20 cellular contexts compared by ENCODE assay signal in genomic region chr1:83097715-83098613, GRCh38.
A peak's percentile ranks its signal among the peaks of the same experiment; 100 is the strongest.
DNase-seq lines count a peak whose midpoint lies in the region; ATAC-seq and TF ChIP-seq lines count a peak whose summit lies in the region.
"Had no signal": no experiment of that assay in that cellular context is flagged by ENCODE, and none has a peak within 500 bp of the region (broad histone marks: within the 10 kb centered on the region; RNA-seq: fewer than 3 reads in every experiment).

No MANE protein-coding gene starts in this region.

- H3K4me1 Mint-ChIP-seq in activated T-cell treated with anti-CD3 and anti-CD28 coated beads, Interleukin-2, amount 50 U/mL, for 72 hours (ENCODE audit: low read depth) = no peaks in the 10 kb centered on the region
- H3K4me1 Mint-ChIP-seq in stimulated activated memory B cell treated with anti-CD40 and anti-IgM and Interleukin-4, amounts not matched to agents 10 μg/mL and 1 μg/mL and 100 μg/mL, for 72 hours = no peaks in the 10 kb centered on the region
- H3K4me1 Mint-ChIP-seq: CD4-positive, alpha-beta memory T cell had no signal

- no peak overlapping the region for H3K4me3 Mint-ChIP-seq in activated T-cell treated with anti-CD3 and anti-CD28 coated beads, Interleukin-2, amount 50 U/mL, for 72 hours
- H3K4me3 Mint-ChIP-seq in stimulated activated memory B cell treated with anti-CD40 and anti-IgM and Interleukin-4, amounts not matched to agents 10 μg/mL and 1 μg/mL and 100 μg/mL, for 72 hours = no peak overlapping the region
- H3K4me3 Mint-ChIP-seq: CD4-positive, alpha-beta memory T cell had no signal

- no peak for DNase-seq in activated T-cell treated with anti-CD3 and anti-CD28 coated beads, Interleukin-2, amount 50 U/mL, for 72 hours
- no peak for DNase-seq in activated T-cell treated with anti-CD3 and anti-CD28 coated beads, Interleukin-2, amount 50 U/mL, for 48 hours
- peak; percentile 15 for DNase-seq in M059J (ENCODE audit: low read depth)
- DNase-seq in epithelial cell of esophagus (ENCODE audit: low read depth) = peak; percentile 15
- DNase-seq in NCI-H2196 (lab: John Stamatoyannopoulos, UW; ENCODE audit: unreplicated experiment) = no peak
- no peak for DNase-seq in H4 (ENCODE audit: low spot score)
- DNase-seq: CD4-positive, alpha-beta memory T cell; H7; Kasumi-1; NCI-H1105; NCI-H1694; NCI-H2081 treated with DMSO at 0.1 percent for 48 hours; NCI-H510A; NCI-H774; SW 1271 had no signal

- no peaks in the 10 kb centered on the region for H3K27me3 Mint-ChIP-seq in activated T-cell treated with anti-CD3 and anti-CD28 coated beads, Interleukin-2, amount 50 U/mL, for 72 hours (ENCODE audit: low read depth)
- no peaks in the 10 kb centered on the region for H3K27me3 Mint-ChIP-seq in stimulated activated memory B cell treated with anti-CD40 and anti-IgM and Interleukin-4, amounts not matched to agents 10 μg/mL and 1 μg/mL and 100 μg/mL, for 72 hours
- H3K27me3 Mint-ChIP-seq: CD4-positive, alpha-beta memory T cell had no signal

- no peak overlapping the region for H3K4me3 ChIP-seq in epithelial cell of esophagus (ENCODE audit: low read length)
- H3K4me3 ChIP-seq: BLaER1, SJSA1 had no signal

- H3K36me3 Mint-ChIP-seq in activated T-cell treated with anti-CD3 and anti-CD28 coated beads, Interleukin-2, amount 50 U/mL, for 72 hours (ENCODE audit: insufficient read depth in 2 of 2) = no peaks in the 10 kb centered on the region
- no peaks in the 10 kb centered on the region for H3K36me3 Mint-ChIP-seq in stimulated activated memory B cell treated with anti-CD40 and anti-IgM and Interleukin-4, amounts not matched to agents 10 μg/mL and 1 μg/mL and 100 μg/mL, for 72 hours
- H3K36me3 Mint-ChIP-seq: CD4-positive, alpha-beta memory T cell had no signal

- H3K9me3 Mint-ChIP-seq in activated T-cell treated with anti-CD3 and anti-CD28 coated beads, Interleukin-2, amount 50 U/mL, for 72 hours = no peaks in the 10 kb centered on the region
- no peaks in the 10 kb centered on the region for H3K9me3 Mint-ChIP-seq in stimulated activated memory B cell treated with anti-CD40 and anti-IgM and Interleukin-4, amounts not matched to agents 10 μg/mL and 1 μg/mL and 100 μg/mL, for 72 hours

- TF ChIP-seq CTCF in epithelial cell of esophagus (IDR thresholded peaks at IDR 0.05; ENCODE audit: insufficient read depth, low read depth, low read length, missing control alignments) = no peak

- ATAC-seq in activated T-cell treated with anti-CD3 and anti-CD28 coated beads, Interleukin-2, amount 50 U/mL, for 72 hours (replicated peaks in 1 of 2) = peak; percentile 50 to 53
- ATAC-seq in stimulated activated memory B cell treated with anti-CD40 and anti-IgM and Interleukin-4, amounts not matched to agents 10 μg/mL and 1 μg/mL and 100 μg/mL, for 72 hours = peak; percentile 20
- no peak for ATAC-seq in GM21423 (IDR thresholded peaks at IDR 0.05; ENCODE audit: unreplicated experiment)
- ATAC-seq: Panc1 had no signal

- H3K27ac Mint-ChIP-seq in activated T-cell treated with anti-CD3 and anti-CD28 coated beads, Interleukin-2, amount 50 U/mL, for 72 hours = no peak overlapping the region
- H3K27ac Mint-ChIP-seq in stimulated activated memory B cell treated with anti-CD40 and anti-IgM and Interleukin-4, amounts not matched to agents 10 μg/mL and 1 μg/mL and 100 μg/mL, for 72 hours = no peak overlapping the region

Comparison
In these comparisons a context has a peak if more than half of its experiments do, and no peak if none do; other contexts are left out.
1. DNase-seq: peak in M059J (single experiment) and epithelial cell of esophagus (single experiment); none in activated T-cell treated with anti-CD3 and anti-CD28 coated beads, Interleukin-2, amount 50 U/mL, for 72 hours (0 of 2), activated T-cell treated with anti-CD3 and anti-CD28 coated beads, Interleukin-2, amount 50 U/mL, for 48 hours (0 of 2), NCI-H2196 (single experiment) and H4 (single experiment).